In the genomic region with DNA sequence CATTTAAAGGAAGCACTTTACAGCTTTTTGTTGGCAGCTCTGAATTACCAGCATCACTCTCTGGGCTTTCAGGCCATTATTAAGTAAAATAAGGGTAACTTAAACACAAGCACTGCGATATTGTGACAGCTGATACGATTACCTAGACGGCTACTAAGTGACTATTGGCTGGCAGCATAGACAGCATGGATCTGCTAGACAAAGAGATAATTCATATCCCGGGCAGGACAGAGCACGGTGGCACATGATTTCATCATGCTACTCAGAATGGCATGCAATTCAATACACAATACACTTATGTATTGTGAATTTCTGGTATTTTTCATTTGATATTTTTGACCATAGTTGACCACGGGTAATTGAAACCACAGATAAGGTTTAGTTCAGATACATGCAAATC, we compare ENCODE assay signal across 24 cellular contexts.
A peak's percentile ranks its signal among the peaks of the same experiment; 100 is the strongest.
DNase-seq lines count a peak whose midpoint lies in the region; ATAC-seq, FAIRE-seq and TF ChIP-seq lines count a peak whose summit lies in the region.
"Had no signal": no experiment of that assay in that cellular context is flagged by ENCODE, and none has a peak within 500 bp of the region (broad histone marks: within the 10 kb centered on the region; RNA-seq: fewer than 3 reads in every experiment).

No MANE protein-coding gene starts in this region.

- peak overlapping the region; percentile 10 for H3K14ac ChIP-seq in IMR-90 (replicated peaks; ENCODE audit: low read depth, low read length)

- FAIRE-seq in H54 (lab: Jason Lieb, UNC) = no peak

- no CpG with 5 or more reads among the region's 6 CpGs for WGBS in IMR-90 (ENCODE audit: extremely low coverage in 2 of 2, insufficient read length in 1 of 2), 2 experiments

- in situ Hi-C loops in IMR-90 (cut with MboI; ENCODE audit: low sequenced_read_pairs) = no loop called here

- POLR2A ChIA-PET in IMR-90 (lab: Charles Lee; ENCODE audit: unreplicated experiment) = no interaction called here

- peaks cover 3% of the 10 kb centered on the region; the same call in 1 of the 2 replicates for H3K9me1 ChIP-seq in IMR-90 (ENCODE audit: insufficient read depth, low read length)

- peak overlapping the region; percentile 89; the same call in 1 of the 2 replicates for H4K5ac ChIP-seq in IMR-90 (ENCODE audit: low read depth, low read length)

- peak overlapping the region; percentile 95; the same call in 2 of the 3 replicates for H2BK15ac ChIP-seq in IMR-90 (ENCODE audit: low read depth, low read length)

- no peak overlapping the region for H2AK9ac ChIP-seq in IMR-90 (replicated peaks; ENCODE audit: low read depth, low read length, poor library complexity)

- no peak for TF ChIP-seq RAD21 in IMR-90 (IDR thresholded peaks at IDR 0.05; ENCODE audit: low read length)

- H2AK5ac ChIP-seq in IMR-90 (ENCODE audit: low read depth, low read length) = peak overlapping the region; percentile 86; the same call in 1 of the 2 replicates

- no peaks in the 10 kb centered on the region for H3K79me1 ChIP-seq in IMR-90 (ENCODE audit: low read depth in 1 of 2, low read length in 2 of 2)

- peak overlapping the region in 1 of 2 experiments; percentile 67; a peak in 3 of 4 replicates for H4K8ac ChIP-seq in IMR-90 (ENCODE audit: low read depth in 2 of 2, low read length in 2 of 2)

- peak overlapping the region; percentile 65; the same call in 1 of the 2 replicates for H3K23ac ChIP-seq in IMR-90 (ENCODE audit: low read depth, low read length)

- H2BK20ac ChIP-seq in IMR-90 (ENCODE audit: low read depth, low read length) = peak overlapping the region; percentile 87

- H2BK5ac ChIP-seq in IMR-90 (ENCODE audit: low read depth, low read length, poor library complexity, severe bottlenecking) = peak overlapping the region; percentile 97

- no peaks in the 10 kb centered on the region for H3K36me3 ChIP-seq in IMR-90 (ENCODE audit: control insufficient read depth, insufficient read depth, low read length)
- no peaks in the 10 kb centered on the region for H3K36me3 ChIP-seq in SJSA1
- H3K36me3 ChIP-seq: cardiac muscle cell, neural progenitor cell, tibial artery had no signal

- peak overlapping the region; percentile 84 for H3K4ac ChIP-seq in IMR-90 (ENCODE audit: low read depth, low read length)

- H3K4me3 ChIP-seq in IMR-90 (ENCODE audit: insufficient read depth, low read depth, low read length) = no peak overlapping the region
- H3K4me3 ChIP-seq in SJSA1 = no peak overlapping the region
- no peak overlapping the region for H3K4me3 ChIP-seq in coronary artery
- H3K4me3 ChIP-seq: cardiac muscle cell, lung, neural progenitor cell, tibial artery had no signal

- H3K9me3 ChIP-seq in IMR-90 (ENCODE audit: control insufficient read depth, insufficient read depth, low read length) (no peaks in the 10 kb centered on the region), SJSA1 (replicated peaks) (no peaks in the 10 kb centered on the region)
- H3K9me3 ChIP-seq: tibial artery had no signal

- peak overlapping the region; percentile 92; the same call in 1 of the 2 replicates for H3K18ac ChIP-seq in IMR-90 (ENCODE audit: low read depth, low read length)

- CTCF ChIA-PET in IMR-90 (lab: Yijun Ruan, JAX) = no interaction called here

- H3K56ac ChIP-seq in IMR-90 (ENCODE audit: extremely low read depth, insufficient read depth, low read length) = peak overlapping the region; percentile 61; the same call in 1 of the 2 replicates

- no TSS peak for BruUV-seq in IMR-90 (replicated peaks; lab: Mats Ljungman, UMichigan)

- H2AFZ ChIP-seq in IMR-90 (replicated peaks; ENCODE audit: low read length, poor library complexity) = no peak overlapping the region

- H4K20me1 ChIP-seq in IMR-90 (ENCODE audit: insufficient read depth, low read length) = no peaks in the 10 kb centered on the region

- no peaks in the 10 kb centered on the region for H3K27me3 ChIP-seq in IMR-90 (ENCODE audit: control insufficient read depth, insufficient read depth, low read length)
- no peaks in the 10 kb centered on the region for H3K27me3 ChIP-seq in SJSA1 (replicated peaks)
- H3K27me3 ChIP-seq: cardiac muscle cell, neural progenitor cell, tibial artery had no signal

- ATAC-seq in IMR-90 (ENCODE audit: low read depth) = no peak; the same call in 1 of the 2 replicates
- ATAC-seq: sciatic nerve; stimulated activated naive CD8-positive, alpha-beta T cell treated with anti-CD3 and anti-CD28 coated beads, Interleukin-15, amount 100 ng/mL, for 72 hours had no signal

- no peak overlapping the region; the same call in 1 of the 2 replicates for H3K4me2 ChIP-seq in IMR-90 (ENCODE audit: low read depth, low read length)
- H3K4me2 ChIP-seq: neural progenitor cell had no signal

- dilution Hi-C loops in IMR-90 (cut with HindIII; ENCODE audit: low sequenced_read_pairs, unreplicated experiment) = no loop called here

- peak; percentile 53 for DNase-seq in DMS 273 (lab: John Stamatoyannopoulos, UW; ENCODE audit: unreplicated experiment)
- DNase-seq in DMS 273 treated with DMSO at 0.1 percent for 48 hours (lab: John Stamatoyannopoulos, UW) = no peak
- DNase-seq in IMR-90 = peak; percentile 32
- peak in 1 of 2 experiments; percentile 15 for DNase-seq in SJSA1 (ENCODE audit: low read depth in 1 of 2, low spot score in 2 of 2)
- peak; percentile 4 for DNase-seq in midbrain (lab: John Stamatoyannopoulos, UW)
- DNase-seq in H54 (ENCODE audit: insufficient read length, low spot score) = no peak
- DNase-seq in iPS-NIHi11 (ENCODE audit: low spot score) = no peak
- DNase-seq in coronary artery (ENCODE audit: low spot score) = no peak
- DNase-seq: activated B cell treated with CpG ODN at 0.5 μM for 24 hours; activated naive CD4-positive, alpha-beta T cell treated with anti-CD3 and anti-CD28 coated beads, Interleukin-2, amount 50 U/mL, for 16 hours; CD4-positive, CD25-positive, alpha-beta regulatory T cell; GOT3; KBM-7; MM.1S; NCI-H1694 treated with DMSO at 0.1 percent for 48 hours; NCI-H510A treated with DMSO at 0.1 percent for 48 hours; RPMI8226; stimulated activated naive CD8-positive, alpha-beta T cell treated with anti-CD3 and anti-CD28 coated beads, Interleukin-15, amount 100 ng/mL, for 72 hours; tibial artery had no signal

- peak overlapping the region; percentile 90 for H2BK120ac ChIP-seq in IMR-90 (ENCODE audit: low read depth, low read length)

- no peak for TF ChIP-seq POLR2A in IMR-90 (IDR thresholded peaks at IDR 0.05; ENCODE audit: low read depth, low read length)
- no peak for TF ChIP-seq POLR2A in H54 (IDR thresholded peaks at IDR 0.05; ENCODE audit: low read depth, low read length)

- H3K27ac ChIP-seq in IMR-90 (ENCODE audit: insufficient read depth, low read length) (peak overlapping the region; percentile 63; the same call in 1 of the 2 replicates), SJSA1 (peak overlapping the region; percentile 19; the same call in 1 of the 2 replicates), coronary artery (no peak overlapping the region)
- H3K27ac ChIP-seq: 22Rv1, cardiac muscle cell, neural progenitor cell, tibial artery had no signal

- TF ChIP-seq CTCF in IMR-90 (conservative IDR thresholded peaks at IDR 0.05; ENCODE audit: low read depth, low read length) = no peak
- TF ChIP-seq CTCF in coronary artery (IDR thresholded peaks at IDR 0.05) = no peak

- intact Hi-C loops in IMR-90 (cut with micrococcal nuclease) = no loop called here

- peak overlapping the region; percentile 84 for H4K91ac ChIP-seq in IMR-90 (ENCODE audit: insufficient read depth, low read depth, low read length)

- peaks cover 12% of the 10 kb centered on the region for H3K4me1 ChIP-seq in IMR-90 (ENCODE audit: control insufficient read depth, insufficient read depth, low read length)
- H3K4me1 ChIP-seq in SJSA1 (replicated peaks) = peaks cover 9% of the 10 kb centered on the region; the same call in 1 of the 2 replicates
- H3K4me1 ChIP-seq: neural progenitor cell had no signal

- H3K9ac ChIP-seq in IMR-90 (ENCODE audit: low read depth, low read length) = no peak overlapping the region
- H3K9ac ChIP-seq: neural progenitor cell had no signal

TF ChIP-seq in IMR-90, 13 proteins besides CTCF, POLR2A, EP300 and RAD21:
- TF ChIP-seq FOS (IDR thresholded peaks at IDR 0.05; ENCODE audit: low read depth, low read length) = no peak
- TF ChIP-seq SMC3 (IDR thresholded peaks at IDR 0.05; ENCODE audit: low read depth, low read length) = no peak
- peak; percentile 47; the same call in 1 of the 2 replicates for TF ChIP-seq CEBPB (IDR thresholded peaks at IDR 0.05; ENCODE audit: low read depth, low read length)

Comparison
In these comparisons a context has a peak if more than half of its experiments do, and no peak if none do; other contexts are left out.
1. DNase-seq: peak in DMS 273 (single experiment), IMR-90 (single experiment) and midbrain (single experiment); none in DMS 273 treated with DMSO at 0.1 percent for 48 hours (single experiment), H54 (single experiment), iPS-NIHi11 (single experiment) and coronary artery (single experiment).
2. H3K27ac ChIP-seq: peak in IMR-90 (single experiment) and SJSA1 (single experiment); none in coronary artery (0 of 2).